ENCODE assay signal across 1 cellular context in the genomic region with DNA sequence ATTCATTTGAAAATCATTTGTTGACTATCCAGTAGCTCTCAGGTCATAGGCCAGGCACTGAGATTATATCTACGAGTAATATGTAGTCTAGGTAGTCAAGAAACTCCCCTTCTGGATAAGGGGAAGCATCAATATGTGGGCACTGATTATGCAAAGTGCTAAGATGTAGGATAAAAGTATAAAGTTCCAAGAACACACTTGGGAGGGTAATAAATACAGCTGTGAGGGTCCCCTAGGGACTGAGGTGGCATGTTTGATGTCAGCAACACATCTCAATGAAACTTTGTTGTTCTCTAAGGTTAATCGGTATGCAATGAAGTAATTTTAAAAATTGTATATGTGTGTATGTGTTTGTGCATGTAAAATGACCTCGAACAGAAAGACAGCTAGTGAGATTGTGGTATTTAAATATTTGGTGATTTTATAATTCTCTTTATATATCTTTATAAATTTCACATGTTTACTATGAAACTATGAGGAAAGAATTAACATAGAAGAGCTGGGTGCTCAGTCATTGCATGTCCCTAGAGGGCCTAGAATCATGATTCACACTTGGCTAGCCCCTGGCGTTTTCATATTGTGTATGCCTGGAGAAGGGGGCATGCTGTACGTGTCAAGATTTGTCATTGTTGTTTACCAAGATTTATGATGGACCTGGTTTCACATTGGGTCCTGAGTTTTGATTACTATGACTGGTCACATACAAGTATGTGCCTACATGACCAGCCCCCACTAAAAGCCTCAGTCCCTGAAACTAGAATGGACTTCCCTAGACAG.
TF ChIP-seq lines count a peak whose summit lies in the region.

No MANE protein-coding gene starts in this region.

TF ChIP-seq in GM23338, 12 proteins besides CTCF, POLR2A, EP300 and RAD21:
- TF ChIP-seq, protein P1, sequence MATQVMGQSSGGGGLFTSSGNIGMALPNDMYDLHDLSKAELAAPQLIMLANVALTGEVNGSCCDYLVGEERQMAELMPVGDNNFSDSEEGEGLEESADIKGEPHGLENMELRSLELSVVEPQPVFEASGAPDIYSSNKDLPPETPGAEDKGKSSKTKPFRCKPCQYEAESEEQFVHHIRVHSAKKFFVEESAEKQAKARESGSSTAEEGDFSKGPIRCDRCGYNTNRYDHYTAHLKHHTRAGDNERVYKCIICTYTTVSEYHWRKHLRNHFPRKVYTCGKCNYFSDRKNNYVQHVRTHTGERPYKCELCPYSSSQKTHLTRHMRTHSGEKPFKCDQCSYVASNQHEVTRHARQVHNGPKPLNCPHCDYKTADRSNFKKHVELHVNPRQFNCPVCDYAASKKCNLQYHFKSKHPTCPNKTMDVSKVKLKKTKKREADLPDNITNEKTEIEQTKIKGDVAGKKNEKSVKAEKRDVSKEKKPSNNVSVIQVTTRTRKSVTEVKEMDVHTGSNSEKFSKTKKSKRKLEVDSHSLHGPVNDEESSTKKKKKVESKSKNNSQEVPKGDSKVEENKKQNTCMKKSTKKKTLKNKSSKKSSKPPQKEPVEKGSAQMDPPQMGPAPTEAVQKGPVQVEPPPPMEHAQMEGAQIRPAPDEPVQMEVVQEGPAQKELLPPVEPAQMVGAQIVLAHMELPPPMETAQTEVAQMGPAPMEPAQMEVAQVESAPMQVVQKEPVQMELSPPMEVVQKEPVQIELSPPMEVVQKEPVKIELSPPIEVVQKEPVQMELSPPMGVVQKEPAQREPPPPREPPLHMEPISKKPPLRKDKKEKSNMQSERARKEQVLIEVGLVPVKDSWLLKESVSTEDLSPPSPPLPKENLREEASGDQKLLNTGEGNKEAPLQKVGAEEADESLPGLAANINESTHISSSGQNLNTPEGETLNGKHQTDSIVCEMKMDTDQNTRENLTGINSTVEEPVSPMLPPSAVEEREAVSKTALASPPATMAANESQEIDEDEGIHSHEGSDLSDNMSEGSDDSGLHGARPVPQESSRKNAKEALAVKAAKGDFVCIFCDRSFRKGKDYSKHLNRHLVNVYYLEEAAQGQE (IDR thresholded peaks at IDR 0.05; ENCODE audit: unreplicated experiment): no peak
- TF ChIP-seq JUNB (IDR thresholded peaks at IDR 0.05; ENCODE audit: unreplicated experiment) (no peak), ZNF114 (CRISPR knock-in tag; IDR thresholded peaks at IDR 0.05) (no peak), STAT1 (IDR thresholded peaks at IDR 0.05; ENCODE audit: unreplicated experiment) (no peak), NANOG (IDR thresholded peaks at IDR 0.05; ENCODE audit: borderline replicate concordance) (no peak), EZH2phosphoT487 (IDR thresholded peaks at IDR 0.05; ENCODE audit: unreplicated experiment) (no peak), POLR2AphosphoS5 (IDR thresholded peaks at IDR 0.05; ENCODE audit: low read depth) (no peak), EZH2 (IDR thresholded peaks at IDR 0.05; ENCODE audit: low read depth, unreplicated experiment) (no peak), ZNF331 (CRISPR knock-in tag; IDR thresholded peaks at IDR 0.05; ENCODE audit: low read depth) (no peak), CREB1 (CRISPR knock-in tag; IDR thresholded peaks at IDR 0.05; ENCODE audit: low read depth) (no peak)
- TF ChIP-seq, protein P2, sequence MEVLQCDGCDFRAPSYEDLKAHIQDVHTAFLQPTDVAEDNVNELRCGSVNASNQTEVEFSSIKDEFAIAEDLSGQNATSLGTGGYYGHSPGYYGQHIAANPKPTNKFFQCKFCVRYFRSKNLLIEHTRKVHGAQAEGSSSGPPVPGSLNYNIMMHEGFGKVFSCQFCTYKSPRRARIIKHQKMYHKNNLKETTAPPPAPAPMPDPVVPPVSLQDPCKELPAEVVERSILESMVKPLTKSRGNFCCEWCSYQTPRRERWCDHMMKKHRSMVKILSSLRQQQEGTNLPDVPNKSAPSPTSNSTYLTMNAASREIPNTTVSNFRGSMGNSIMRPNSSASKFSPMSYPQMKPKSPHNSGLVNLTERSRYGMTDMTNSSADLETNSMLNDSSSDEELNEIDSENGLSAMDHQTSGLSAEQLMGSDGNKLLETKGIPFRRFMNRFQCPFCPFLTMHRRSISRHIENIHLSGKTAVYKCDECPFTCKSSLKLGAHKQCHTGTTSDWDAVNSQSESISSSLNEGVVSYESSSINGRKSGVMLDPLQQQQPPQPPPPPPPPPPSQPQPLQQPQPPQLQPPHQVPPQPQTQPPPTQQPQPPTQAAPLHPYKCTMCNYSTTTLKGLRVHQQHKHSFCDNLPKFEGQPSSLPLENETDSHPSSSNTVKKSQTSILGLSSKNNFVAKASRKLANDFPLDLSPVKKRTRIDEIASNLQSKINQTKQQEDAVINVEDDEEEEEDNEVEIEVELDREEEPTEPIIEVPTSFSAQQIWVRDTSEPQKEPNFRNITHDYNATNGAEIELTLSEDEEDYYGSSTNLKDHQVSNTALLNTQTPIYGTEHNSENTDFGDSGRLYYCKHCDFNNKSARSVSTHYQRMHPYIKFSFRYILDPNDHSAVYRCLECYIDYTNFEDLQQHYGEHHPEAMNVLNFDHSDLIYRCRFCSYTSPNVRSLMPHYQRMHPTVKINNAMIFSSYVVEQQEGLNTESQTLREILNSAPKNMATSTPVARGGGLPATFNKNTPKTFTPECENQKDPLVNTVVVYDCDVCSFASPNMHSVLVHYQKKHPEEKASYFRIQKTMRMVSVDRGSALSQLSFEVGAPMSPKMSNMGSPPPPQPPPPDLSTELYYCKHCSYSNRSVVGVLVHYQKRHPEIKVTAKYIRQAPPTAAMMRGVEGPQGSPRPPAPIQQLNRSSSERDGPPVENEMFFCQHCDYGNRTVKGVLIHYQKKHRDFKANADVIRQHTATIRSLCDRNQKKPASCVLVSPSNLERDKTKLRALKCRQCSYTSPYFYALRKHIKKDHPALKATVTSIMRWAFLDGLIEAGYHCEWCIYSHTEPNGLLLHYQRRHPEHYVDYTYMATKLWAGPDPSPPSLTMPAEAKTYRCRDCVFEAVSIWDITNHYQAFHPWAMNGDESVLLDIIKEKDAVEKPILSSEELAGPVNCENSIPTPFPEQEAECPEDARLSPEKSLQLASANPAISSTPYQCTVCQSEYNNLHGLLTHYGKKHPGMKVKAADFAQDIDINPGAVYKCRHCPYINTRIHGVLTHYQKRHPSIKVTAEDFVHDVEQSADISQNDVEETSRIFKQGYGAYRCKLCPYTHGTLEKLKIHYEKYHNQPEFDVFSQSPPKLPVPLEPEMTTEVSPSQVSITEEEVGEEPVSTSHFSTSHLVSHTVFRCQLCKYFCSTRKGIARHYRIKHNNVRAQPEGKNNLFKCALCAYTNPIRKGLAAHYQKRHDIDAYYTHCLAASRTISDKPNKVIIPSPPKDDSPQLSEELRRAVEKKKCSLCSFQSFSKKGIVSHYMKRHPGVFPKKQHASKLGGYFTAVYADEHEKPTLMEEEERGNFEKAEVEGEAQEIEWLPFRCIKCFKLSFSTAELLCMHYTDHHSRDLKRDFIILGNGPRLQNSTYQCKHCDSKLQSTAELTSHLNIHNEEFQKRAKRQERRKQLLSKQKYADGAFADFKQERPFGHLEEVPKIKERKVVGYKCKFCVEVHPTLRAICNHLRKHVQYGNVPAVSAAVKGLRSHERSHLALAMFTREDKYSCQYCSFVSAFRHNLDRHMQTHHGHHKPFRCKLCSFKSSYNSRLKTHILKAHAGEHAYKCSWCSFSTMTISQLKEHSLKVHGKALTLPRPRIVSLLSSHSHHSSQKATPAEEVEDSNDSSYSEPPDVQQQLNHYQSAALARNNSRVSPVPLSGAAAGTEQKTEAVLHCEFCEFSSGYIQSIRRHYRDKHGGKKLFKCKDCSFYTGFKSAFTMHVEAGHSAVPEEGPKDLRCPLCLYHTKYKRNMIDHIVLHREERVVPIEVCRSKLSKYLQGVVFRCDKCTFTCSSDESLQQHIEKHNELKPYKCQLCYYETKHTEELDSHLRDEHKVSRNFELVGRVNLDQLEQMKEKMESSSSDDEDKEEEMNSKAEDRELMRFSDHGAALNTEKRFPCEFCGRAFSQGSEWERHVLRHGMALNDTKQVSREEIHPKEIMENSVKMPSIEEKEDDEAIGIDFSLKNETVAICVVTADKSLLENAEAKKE (CRISPR knock-in tag; IDR thresholded peaks at IDR 0.05): no peak
- TF ChIP-seq, protein P3, sequence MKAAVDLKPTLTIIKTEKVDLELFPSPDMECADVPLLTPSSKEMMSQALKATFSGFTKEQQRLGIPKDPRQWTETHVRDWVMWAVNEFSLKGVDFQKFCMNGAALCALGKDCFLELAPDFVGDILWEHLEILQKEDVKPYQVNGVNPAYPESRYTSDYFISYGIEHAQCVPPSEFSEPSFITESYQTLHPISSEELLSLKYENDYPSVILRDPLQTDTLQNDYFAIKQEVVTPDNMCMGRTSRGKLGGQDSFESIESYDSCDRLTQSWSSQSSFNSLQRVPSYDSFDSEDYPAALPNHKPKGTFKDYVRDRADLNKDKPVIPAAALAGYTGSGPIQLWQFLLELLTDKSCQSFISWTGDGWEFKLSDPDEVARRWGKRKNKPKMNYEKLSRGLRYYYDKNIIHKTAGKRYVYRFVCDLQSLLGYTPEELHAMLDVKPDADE (IDR thresholded peaks at IDR 0.05): no peak
